ENCODE assay signal across 9 cellular contexts in the genomic region with DNA sequence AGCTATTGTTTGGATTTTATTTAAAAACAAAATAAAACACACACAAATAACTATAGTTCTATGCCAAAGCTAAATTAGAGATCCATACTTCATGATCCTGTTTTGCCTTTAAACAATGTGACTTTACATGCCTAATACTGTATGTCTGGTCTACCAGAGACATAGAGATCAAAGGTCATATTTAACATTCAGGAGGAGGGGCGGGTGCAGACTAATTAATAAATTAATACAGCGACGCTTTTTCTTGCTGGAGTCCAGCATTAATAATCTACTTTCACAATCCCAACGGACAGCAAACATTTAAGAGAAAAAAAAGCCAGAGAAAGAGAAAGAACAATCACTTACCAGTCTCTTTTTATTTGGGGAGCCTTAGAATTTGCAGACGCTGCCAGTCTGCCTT. TPM values are rescaled to one million over a fixed set of nuclear protein-coding genes. Genes with fewer than 3 reads are reported as not detected.
DNase-seq lines count a peak whose midpoint lies in the region; ATAC-seq and TF ChIP-seq lines count a peak whose summit lies in the region.
"Had no signal": no experiment of that assay in that cellular context is flagged by ENCODE, and none has a peak within 500 bp of the region (broad histone marks: within the 10 kb centered on the region; RNA-seq: fewer than 3 reads in every experiment).

No MANE protein-coding gene starts in this region.

- peaks cover 75% of the 10 kb centered on the region for H3K27me3 Mint-ChIP-seq in stimulated activated naive CD8-positive, alpha-beta T cell treated with anti-CD3 and anti-CD28 coated beads, Interleukin-15, amount 100 ng/mL, for 72 hours
- peaks cover 16 to 36% of the 10 kb centered on the region in 2 donors for H3K27me3 Mint-ChIP-seq in natural killer cell (ENCODE audit: low read depth in 2 of 2)

- H3K36me3 Mint-ChIP-seq in natural killer cell: no peaks in the 10 kb centered on the region
- H3K36me3 Mint-ChIP-seq: activated CD8-positive, alpha-beta memory T cell treated with anti-CD3 and anti-CD28 coated beads, Interleukin-2, amount 10 ng/mL, durations not matched to agents 7 days and 5 days had no signal

- H3K4me1 Mint-ChIP-seq in stimulated activated naive CD8-positive, alpha-beta T cell treated with anti-CD3 and anti-CD28 coated beads, Interleukin-15, amount 100 ng/mL, for 72 hours: peaks cover 50% of the 10 kb centered on the region
- peaks cover 41 to 48% of the 10 kb centered on the region in 2 donors for H3K4me1 Mint-ChIP-seq in natural killer cell

- H3K27ac Mint-ChIP-seq in stimulated activated naive CD8-positive, alpha-beta T cell treated with anti-CD3 and anti-CD28 coated beads, Interleukin-15, amount 100 ng/mL, for 72 hours: no peak overlapping the region
- H3K27ac Mint-ChIP-seq in natural killer cell: peak overlapping the region; percentile 68 to 80
- H3K27ac Mint-ChIP-seq: activated CD8-positive, alpha-beta memory T cell treated with anti-CD3 and anti-CD28 coated beads, Interleukin-2, amount 10 ng/mL, durations not matched to agents 7 days and 5 days had no signal

- intact Hi-C loops in natural killer cell (cut with micrococcal nuclease): loop anchor here (5.0 kb wide), 1 partner anchor 978 kb away; the partner anchor contains the start of gene PPA2

- peak overlapping the region; percentile 76 to 81 for H3K4me3 Mint-ChIP-seq in stimulated activated naive CD8-positive, alpha-beta T cell treated with anti-CD3 and anti-CD28 coated beads, Interleukin-15, amount 100 ng/mL, for 72 hours
- peak overlapping the region; percentile 91 for H3K4me3 Mint-ChIP-seq in natural killer cell

- H3K27ac ChIP-seq in coronary artery: no peak overlapping the region

- no peak for TF ChIP-seq CTCF in coronary artery (IDR thresholded peaks at IDR 0.05)
- no peak for TF ChIP-seq CTCF in natural killer cell (IDR thresholded peaks at IDR 0.05)

- H3K4me3 ChIP-seq in coronary artery: peak overlapping the region; percentile 74

- no peaks in the 10 kb centered on the region for H3K9me3 Mint-ChIP-seq in stimulated activated naive CD8-positive, alpha-beta T cell treated with anti-CD3 and anti-CD28 coated beads, Interleukin-15, amount 100 ng/mL, for 72 hours
- H3K9me3 Mint-ChIP-seq in natural killer cell: no peaks in the 10 kb centered on the region

- no peak for ATAC-seq in stimulated activated naive CD8-positive, alpha-beta T cell treated with anti-CD3 and anti-CD28 coated beads, Interleukin-15, amount 100 ng/mL, for 72 hours
- ATAC-seq in stimulated activated naive CD8-positive, alpha-beta T cell treated with anti-CD3 and anti-CD28 coated beads, Interleukin-15, Interleukin-2, amounts not matched to agents 100 U/mL and 50 U/mL, for 24 hours: no peak
- no peak for ATAC-seq in natural killer cell
- ATAC-seq in HG03439 (IDR thresholded peaks at IDR 0.05; ENCODE audit: unreplicated experiment): no peak
- ATAC-seq in HG03159 (IDR thresholded peaks at IDR 0.05; ENCODE audit: unreplicated experiment): no peak
- no peak for ATAC-seq in GM18873 (IDR thresholded peaks at IDR 0.05; ENCODE audit: low FRiP score, unreplicated experiment)

- DNase-seq in stimulated activated naive CD8-positive, alpha-beta T cell treated with anti-CD3 and anti-CD28 coated beads, Interleukin-15, amount 100 ng/mL, for 72 hours: no peak
- DNase-seq in stimulated activated naive CD8-positive, alpha-beta T cell treated with anti-CD3 and anti-CD28 coated beads, Interleukin-15, Interleukin-2, amounts not matched to agents 100 U/mL and 50 U/mL, for 24 hours: no peak
- DNase-seq in coronary artery (ENCODE audit: low spot score) (no peak), natural killer cell (no peak), SHP77 treated with DMSO at 0.1 percent for 48 hours (lab: John Stamatoyannopoulos, UW) (no peak)
- DNase-seq: activated CD8-positive, alpha-beta memory T cell treated with anti-CD3 and anti-CD28 coated beads, Interleukin-2, amount 10 ng/mL, durations not matched to agents 7 days and 5 days had no signal

RNA-seq across cellular contexts. Expression of gene CXXC4, which starts 0.5 kb away (rescaled TPM):
- total RNA-seq in natural killer cell: 1 to 10 TPM in 1 of 3 donors, under 1 TPM in 2; 0.77 to 2.1 (median 0.82) TPM
- total RNA-seq: activated CD8-positive, alpha-beta memory T cell treated with anti-CD3 and anti-CD28 coated beads, Interleukin-2, amount 10 ng/mL, durations not matched to agents 7 days and 5 days had no signal

Comparison
In these comparisons a context has a peak if more than half of its experiments do, and no peak if none do; other contexts are left out.
1. H3K27ac Mint-ChIP-seq: peak in natural killer cell (2 of 2); none in stimulated activated naive CD8-positive, alpha-beta T cell treated with anti-CD3 and anti-CD28 coated beads, Interleukin-15, amount 100 ng/mL, for 72 hours (0 of 2).